ENCODE assay signal across 12 cellular contexts in the genomic region with DNA sequence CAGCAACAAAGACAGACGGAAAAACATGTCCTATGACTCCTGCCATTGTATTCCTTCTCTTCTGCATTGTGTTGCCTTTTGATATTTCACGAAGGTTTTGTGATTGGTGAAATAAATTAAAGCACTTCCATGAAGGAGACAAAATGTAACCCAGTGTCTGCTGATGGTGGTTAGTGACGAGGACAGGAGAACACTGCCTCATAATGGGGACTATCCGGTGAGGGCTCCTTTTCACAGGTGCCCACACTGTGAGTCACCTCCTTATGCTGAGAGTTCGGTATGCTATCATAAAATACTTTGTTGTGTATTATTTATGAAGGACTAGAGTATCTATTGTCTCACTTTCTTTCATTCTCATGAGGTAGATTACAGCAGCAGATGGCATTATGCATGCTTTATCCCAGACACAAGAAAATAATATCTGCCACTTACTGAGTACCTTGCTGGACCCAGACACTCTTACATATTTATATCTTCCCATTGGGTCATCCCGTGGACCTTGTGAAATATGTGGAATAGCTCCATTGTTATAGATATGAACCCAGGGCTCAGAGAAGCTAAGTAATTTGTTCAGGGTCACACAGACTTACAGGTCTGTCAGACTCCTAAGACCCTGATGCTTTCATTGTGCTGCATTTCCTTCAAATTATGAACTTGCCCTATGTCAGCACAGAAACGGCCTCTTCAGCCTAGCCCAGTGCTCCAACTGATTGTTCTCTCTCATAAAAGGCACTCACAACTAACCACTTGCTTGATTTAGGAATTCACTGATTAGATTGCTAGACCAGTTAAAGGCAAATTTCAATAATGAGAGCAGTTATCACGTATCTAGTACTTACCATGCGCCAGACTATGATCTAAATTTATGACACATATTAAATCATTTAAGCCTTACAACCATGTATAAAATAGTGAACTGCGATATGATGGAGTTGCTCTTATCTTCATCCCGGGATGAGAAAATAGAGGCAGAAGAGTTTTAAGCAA. TPM values are rescaled to one million over a fixed set of nuclear protein-coding genes. Genes with fewer than 3 reads are reported as not detected.
DNase-seq lines count a peak whose midpoint lies in the region; FAIRE-seq lines count a peak whose summit lies in the region.
"Had no signal": no experiment of that assay in that cellular context is flagged by ENCODE, and none has a peak within 500 bp of the region (broad histone marks: within the 10 kb centered on the region; RNA-seq: fewer than 3 reads in every experiment).

No MANE protein-coding gene starts in this region.

- peaks cover 14% of the 10 kb centered on the region for H3K4me1 ChIP-seq in mesodermal cell (ENCODE audit: control insufficient read depth, insufficient read depth, low read length, poor library complexity, severe bottlenecking)
- H3K4me1 ChIP-seq: colonic mucosa had no signal

- H3K36me3 ChIP-seq in mesodermal cell (ENCODE audit: control insufficient read depth, insufficient read depth, low read length): no peaks in the 10 kb centered on the region
- H3K36me3 ChIP-seq: colonic mucosa had no signal

- no peaks in the 10 kb centered on the region for H3K9me3 ChIP-seq in mesodermal cell (ENCODE audit: control insufficient read depth, low read length)
- H3K9me3 ChIP-seq: colonic mucosa had no signal

- DNase-seq in DMS53 (lab: John Stamatoyannopoulos, UW) (peak; percentile 45), DMS53 treated with DMSO at 0.1 percent for 48 hours (lab: John Stamatoyannopoulos, UW; ENCODE audit: unreplicated experiment) (no peak), dermis blood vessel endothelial cell (peak; percentile 60), urothelium cell line (ENCODE audit: low spot score) (peak; percentile 1), NCI-H1105 treated with DMSO at 0.1 percent for 48 hours (lab: John Stamatoyannopoulos, UW) (no peak)
- no peak for DNase-seq in stimulated activated naive CD4-positive, alpha-beta T cell treated with Interleukin-2 at 50 U/mL for 16 hours (lab: John Stamatoyannopoulos, UW)
- no peak for DNase-seq in activated naive CD4-positive, alpha-beta T cell (lab: John Stamatoyannopoulos, UW)
- DNase-seq: activated CD4-positive, CD25-positive, alpha-beta regulatory T cell; colonic mucosa; DMS 273 treated with DMSO at 0.1 percent for 48 hours had no signal

- FAIRE-seq in urothelium cell line (lab: Jason Lieb, UNC): no peak

- H3K27ac ChIP-seq in mesodermal cell (ENCODE audit: low read depth, low read length, severe bottlenecking): peak overlapping the region; percentile 23
- H3K27ac ChIP-seq: 22Rv1, colonic mucosa had no signal

- no peak overlapping the region for H3K4me3 ChIP-seq in mesodermal cell (ENCODE audit: extremely low read depth, insufficient read depth, low read length, poor library complexity, severe bottlenecking)
- H3K4me3 ChIP-seq: colonic mucosa had no signal

- 100% methylated on average over 1 of the region's 11 CpGs; no CpG with 5 or more reads in 1 of the 2 experiments for WGBS in mesodermal cell (ENCODE audit: insufficient coverage in 2 of 2), 2 experiments

RNA-seq across cellular contexts. Expression of gene PLS3, which starts 31.2 kb away (rescaled TPM):
- total RNA-seq in dermis blood vessel endothelial cell: 530 and 538 TPM in 2 replicates
- polyA plus RNA-seq in mesodermal cell (2013, experiment 1 of 2): 186 TPM
- 173 TPM for polyA plus RNA-seq in mesodermal cell (2013, experiment 2 of 2)

Comparison
In these comparisons a context has a peak if more than half of its experiments do, and no peak if none do; other contexts are left out.
1. DNase-seq: peak in DMS53 (single experiment), dermis blood vessel endothelial cell (single experiment) and urothelium cell line (single experiment); none in DMS53 treated with DMSO at 0.1 percent for 48 hours (single experiment), NCI-H1105 treated with DMSO at 0.1 percent for 48 hours (single experiment), stimulated activated naive CD4-positive, alpha-beta T cell treated with Interleukin-2 at 50 U/mL for 16 hours (single experiment) and activated naive CD4-positive, alpha-beta T cell (0 of 4).